ENCODE assay signal across 1 cellular context in genomic region chr1:42960693-42961559, GRCh38.
TF ChIP-seq lines count a peak whose summit lies in the region.

No MANE protein-coding gene starts in this region.

TF ChIP-seq in K562, 482 proteins besides CTCF, POLR2A, EP300 and RAD21 (continued from another document and continues in another):
- TF ChIP-seq MGA (IDR thresholded peaks at IDR 0.05) = peak; percentile 48; the same call in 1 of the 2 replicates
- no peak for TF ChIP-seq CAMTA2 (CRISPR knock-in tag; conservative IDR thresholded peaks at IDR 0.05)
- 0 out of 4 replicates have a peak, but pooled peaks of 1 of the 2 experiments have one; percentile 54 for TF ChIP-seq UBTF (IDR thresholded peaks at IDR 0.05; ENCODE audit: borderline replicate concordance in 1 of 2, low read depth in 2 of 2, low read length in 2 of 2)
- TF ChIP-seq CTBP1 (IDR thresholded peaks at IDR 0.05; ENCODE audit: borderline replicate concordance) = 0 out of 2 replicates have a peak, but pooled peaks have one; percentile 11
- 0 out of 2 replicates have a peak, but pooled peaks have one; percentile 6 for TF ChIP-seq HSF4 (CRISPR knock-in tag; IDR thresholded peaks at IDR 0.05; ENCODE audit: borderline replicate concordance)
- TF ChIP-seq USF2 (CRISPR knock-in tag; IDR thresholded peaks at IDR 0.05) = peak; percentile 58
- peak; percentile 76; the same call in 1 of the 2 replicates for TF ChIP-seq ZNF592 (IDR thresholded peaks at IDR 0.05)
- TF ChIP-seq FOXA1 (IDR thresholded peaks at IDR 0.05; ENCODE audit: borderline replicate concordance) = no peak
- peak; percentile 56; the same call in 1 of the 2 replicates for TF ChIP-seq HBP1 (CRISPR knock-in tag; IDR thresholded peaks at IDR 0.05)
- no peak for TF ChIP-seq TEAD1 (CRISPR knock-in tag; IDR thresholded peaks at IDR 0.05)
- no peak for TF ChIP-seq PURB (CRISPR knock-in tag; IDR thresholded peaks at IDR 0.05; ENCODE audit: low read depth)
- no peak for TF ChIP-seq ZBTB8A (IDR thresholded peaks at IDR 0.05; ENCODE audit: partially characterized antibody)
- no peak for TF ChIP-seq MAFK (IDR thresholded peaks at IDR 0.05; ENCODE audit: low read length)
- TF ChIP-seq RFX7 (CRISPR knock-in tag; IDR thresholded peaks at IDR 0.05) = no peak
- no peak for TF ChIP-seq MCM2 (IDR thresholded peaks at IDR 0.05; ENCODE audit: low read depth)
- TF ChIP-seq KDM5B (IDR thresholded peaks at IDR 0.05; ENCODE audit: insufficient replicate concordance, low read depth, low read length) = no peak
- no peak for TF ChIP-seq THRA (IDR thresholded peaks at IDR 0.05)
- 0 out of 2 replicates have a peak, but pooled peaks have one; percentile 34 for TF ChIP-seq ELF4 (CRISPR knock-in tag; IDR thresholded peaks at IDR 0.05)
- TF ChIP-seq ZFX (CRISPR knock-in tag; IDR thresholded peaks at IDR 0.05) = no peak
- TF ChIP-seq USF1 (CRISPR knock-in tag; IDR thresholded peaks at IDR 0.05) = peak; percentile 47; the same call in 1 of the 2 replicates
- TF ChIP-seq ZNF740 (CRISPR knock-in tag; IDR thresholded peaks at IDR 0.05) = 0 out of 2 replicates have a peak, but pooled peaks have one; percentile 19
- no peak for TF ChIP-seq ZNF740 (tag; IDR thresholded peaks at IDR 0.05)
- peak in 1 of 2 experiments; percentile 44; a peak in 1 of 4 replicates for TF ChIP-seq HDAC1 (IDR thresholded peaks at IDR 0.05)
- peak; percentile 31; the same call in 1 of the 2 replicates for TF ChIP-seq RAD51 (IDR thresholded peaks at IDR 0.05; ENCODE audit: borderline replicate concordance, low read depth)
- TF ChIP-seq CXXC5 (CRISPR knock-in tag; IDR thresholded peaks at IDR 0.05) = peak; percentile 29; the same call in 1 of the 2 replicates
- TF ChIP-seq ZNF24 (IDR thresholded peaks at IDR 0.05) = peak; percentile 87
- no peak for TF ChIP-seq NEUROD1 (IDR thresholded peaks at IDR 0.05; ENCODE audit: borderline replicate concordance, low read depth, low read length, partially characterized antibody)
- 0 out of 2 replicates have a peak, but pooled peaks have one; percentile 23 for TF ChIP-seq SMAD4 (CRISPR knock-in tag; conservative IDR thresholded peaks at IDR 0.05)
- 0 out of 2 replicates have a peak, but pooled peaks have one; percentile 35 for TF ChIP-seq MIER1 (IDR thresholded peaks at IDR 0.05; ENCODE audit: low read depth)
- no peak for TF ChIP-seq ZNF696 (CRISPR knock-in tag; conservative IDR thresholded peaks at IDR 0.05)
